In genomic region chr3:62562017-62562416, GRCh38 we compare ENCODE assay signal across 18 cellular contexts.
DNase-seq lines count a peak whose midpoint lies in the region; ATAC-seq, FAIRE-seq and TF ChIP-seq lines count a peak whose summit lies in the region.
"Had no signal": no experiment of that assay in that cellular context is flagged by ENCODE, and none has a peak within 500 bp of the region (broad histone marks: within the 10 kb centered on the region; RNA-seq: fewer than 3 reads in every experiment).

No MANE protein-coding gene starts in this region.

- H3K4me1 ChIP-seq in PC-3 (ENCODE audit: insufficient read depth, low read length) (no peaks in the 10 kb centered on the region), endothelial cell of umbilical vein (ENCODE audit: control insufficient read depth, extremely low read depth, insufficient read depth, low read length) (peaks cover 22% of the 10 kb centered on the region), osteoblast (ENCODE audit: insufficient read depth, low read length) (peaks cover 29% of the 10 kb centered on the region), GM23338 (ENCODE audit: insufficient read depth) (no peaks in the 10 kb centered on the region)
- H3K4me1 ChIP-seq: BLaER1 treated with 17β-estradiol and CSF1 and Interleukin-3, amounts not matched to agents 10 nM and 100 nM had no signal

- H3K79me2 ChIP-seq in PC-3 (ENCODE audit: low read length) (no peaks in the 10 kb centered on the region), endothelial cell of umbilical vein (ENCODE audit: control insufficient read depth, insufficient read depth, low read length) (no peaks in the 10 kb centered on the region), osteoblast (ENCODE audit: insufficient read depth, low read length) (no peaks in the 10 kb centered on the region), GM23338 (replicated peaks; ENCODE audit: insufficient read depth) (no peaks in the 10 kb centered on the region)

- no peaks in the 10 kb centered on the region for H3K36me3 Mint-ChIP-seq in GM23338 (ENCODE audit: low read depth)
- no peaks in the 10 kb centered on the region for H3K36me3 Mint-ChIP-seq in WTC11
- H3K36me3 Mint-ChIP-seq in stimulated activated memory B cell treated with anti-CD40 and anti-IgM and Interleukin-4, amounts not matched to agents 10 μg/mL and 1 μg/mL and 100 μg/mL, for 72 hours: no peaks in the 10 kb centered on the region

- H3K9ac ChIP-seq in PC-3 (ENCODE audit: low read length) (no peak overlapping the region), endothelial cell of umbilical vein (replicated peaks; ENCODE audit: extremely low read depth, insufficient read depth, low read length) (peak overlapping the region; percentile 39)
- H3K9ac ChIP-seq: BLaER1 treated with 17β-estradiol and CSF1 and Interleukin-3, amounts not matched to agents 10 nM and 100 nM had no signal

- POLR2A ChIA-PET in PC-3 (lab: Charles Lee; ENCODE audit: unreplicated experiment) (no interaction called here), endothelial cell of umbilical vein (lab: Charles Lee) (interaction anchor here (0.6 kb wide), 1 partner anchor 42 kb away, joined by 8 read pairs; no protein-coding TSS in a partner anchor), WTC11 (lab: Charles Lee) (no interaction called here)

- no peak overlapping the region for H3K27ac ChIP-seq in PC-3 (ENCODE audit: low read length)
- peak overlapping the region; percentile 86 for H3K27ac ChIP-seq in endothelial cell of umbilical vein (ENCODE audit: insufficient read depth, low read depth, low read length)
- peak overlapping the region; percentile 74 for H3K27ac ChIP-seq in osteoblast (ENCODE audit: low read depth, low read length)
- no peak overlapping the region for H3K27ac ChIP-seq in GM23338 (ENCODE audit: low read depth)
- H3K27ac ChIP-seq: BLaER1 treated with 17β-estradiol and CSF1 and Interleukin-3, amounts not matched to agents 10 nM and 100 nM; cardiac muscle cell; HL-60; PC-9 had no signal

- dilution Hi-C loops in endothelial cell of umbilical vein (cut with MboI; ENCODE audit: extremely low pct_ligation_motif_present, low sequenced_read_pairs): no loop called here

- no peaks in the 10 kb centered on the region for H3F3A ChIP-seq in PC-3 (ENCODE audit: low read length, unreplicated experiment)
- no peaks in the 10 kb centered on the region for H3F3A ChIP-seq in GM23338 (replicated peaks; ENCODE audit: low read depth)

- intact Hi-C loops in PC-3 (cut with micrococcal nuclease): loop anchor here (5.0 kb wide), 1 partner anchor 40 kb away; no protein-coding TSS in a partner anchor
- intact Hi-C loops in endothelial cell of umbilical vein (cut with micrococcal nuclease): loop anchor here (1.0 to 5.0 kb wide), 4 partner anchors 25 to 245 kb away; no protein-coding TSS in a partner anchor

- no peak overlapping the region for H3K27ac Mint-ChIP-seq in GM23338
- no peak overlapping the region for H3K27ac Mint-ChIP-seq in WTC11
- no peak overlapping the region for H3K27ac Mint-ChIP-seq in stimulated activated memory B cell treated with anti-CD40 and anti-IgM and Interleukin-4, amounts not matched to agents 10 μg/mL and 1 μg/mL and 100 μg/mL, for 72 hours
- H3K27ac Mint-ChIP-seq: activated T-helper 17 cell treated with anti-CD3 and anti-CD28 coated beads, Interleukin-2, amount 50 U/mL, for 72 hours; T-helper 17 cell had no signal

- no peaks in the 10 kb centered on the region for H3K9me2 ChIP-seq in PC-3 (replicated peaks; ENCODE audit: low read length)
- no peaks in the 10 kb centered on the region for H3K9me2 ChIP-seq in GM23338 (ENCODE audit: insufficient read depth)

- no peaks in the 10 kb centered on the region for H3K27me3 ChIP-seq in PC-3 (ENCODE audit: low read length)
- no peaks in the 10 kb centered on the region for H3K27me3 ChIP-seq in endothelial cell of umbilical vein (ENCODE audit: control insufficient read depth in 2 of 2, insufficient read depth in 2 of 2, low read length in 2 of 2)
- H3K27me3 ChIP-seq in osteoblast (ENCODE audit: insufficient read depth, low read length): peaks cover 3% of the 10 kb centered on the region
- no peaks in the 10 kb centered on the region for H3K27me3 ChIP-seq in GM23338 (ENCODE audit: insufficient read depth)
- H3K27me3 ChIP-seq: BLaER1 treated with 17β-estradiol and CSF1 and Interleukin-3, amounts not matched to agents 10 nM and 100 nM; cardiac muscle cell had no signal

- TF ChIP-seq CTCF in PC-3 (conservative IDR thresholded peaks at IDR 0.05; ENCODE audit: low read depth, low read length): no peak
- no peak for TF ChIP-seq CTCF in endothelial cell of umbilical vein (IDR thresholded peaks at IDR 0.05; ENCODE audit: extremely low read depth in 1 of 2, insufficient read depth in 1 of 2, low read depth in 1 of 2, low read length in 2 of 2)
- TF ChIP-seq CTCF in osteoblast (IDR thresholded peaks at IDR 0.05; ENCODE audit: extremely low read depth, low read depth, low read length): no peak
- no peak for TF ChIP-seq CTCF in GM23338 (conservative IDR thresholded peaks at IDR 0.05; ENCODE audit: low read depth in 2 of 2)
- TF ChIP-seq CTCF in WTC11 (IDR thresholded peaks at IDR 0.05): no peak

- H4K20me1 ChIP-seq in PC-3 (ENCODE audit: low read length) (no peaks in the 10 kb centered on the region), endothelial cell of umbilical vein (replicated peaks; ENCODE audit: control insufficient read depth, extremely low read depth, insufficient read depth, low read length) (no peaks in the 10 kb centered on the region), osteoblast (ENCODE audit: insufficient read depth, low read length) (no peaks in the 10 kb centered on the region), GM23338 (replicated peaks; ENCODE audit: insufficient read depth) (no peaks in the 10 kb centered on the region)
- H4K20me1 ChIP-seq: BLaER1 treated with 17β-estradiol and CSF1 and Interleukin-3, amounts not matched to agents 10 nM and 100 nM had no signal

- no peaks in the 10 kb centered on the region for H3K9me1 ChIP-seq in endothelial cell of umbilical vein (replicated peaks; ENCODE audit: control insufficient read depth, extremely low read depth, insufficient read depth, low read length)

- no peaks in the 10 kb centered on the region for H3K36me3 ChIP-seq in PC-3 (ENCODE audit: low read depth, low read length)
- no peaks in the 10 kb centered on the region for H3K36me3 ChIP-seq in endothelial cell of umbilical vein (ENCODE audit: control insufficient read depth in 2 of 2, extremely low read depth in 1 of 2, insufficient read depth in 2 of 2, low read length in 2 of 2)
- H3K36me3 ChIP-seq in osteoblast (ENCODE audit: insufficient read depth, low read length): no peaks in the 10 kb centered on the region
- no peaks in the 10 kb centered on the region for H3K36me3 ChIP-seq in GM23338 (ENCODE audit: insufficient read depth)
- H3K36me3 ChIP-seq: BLaER1 treated with 17β-estradiol and CSF1 and Interleukin-3, amounts not matched to agents 10 nM and 100 nM; cardiac muscle cell had no signal

- H3K4me3 ChIP-seq in PC-3 (ENCODE audit: low read length) (no peak overlapping the region), endothelial cell of umbilical vein (replicated peaks in 1 of 3; ENCODE audit: insufficient read depth in 1 of 3, low read depth in 1 of 3, low read length in 3 of 3) (no peak overlapping the region), osteoblast (ENCODE audit: insufficient read depth, low read length) (no peak overlapping the region), GM23338 (no peak overlapping the region)
- H3K4me3 ChIP-seq: BLaER1 treated with 17β-estradiol and CSF1 and Interleukin-3, amounts not matched to agents 10 nM and 100 nM; cardiac muscle cell; PC-9 had no signal

- no peak for TF ChIP-seq POLR2A in endothelial cell of umbilical vein (IDR thresholded peaks at IDR 0.05; ENCODE audit: low read depth, low read length)

- BruUV-seq in PC-3 (replicated peaks; lab: Mats Ljungman, UMichigan): no TSS peak
- BruUV-seq in endothelial cell of umbilical vein (replicated peaks; lab: Mats Ljungman, UMichigan): no TSS peak

- H3K9me3 ChIP-seq in PC-3 (ENCODE audit: low read length) (no peaks in the 10 kb centered on the region), endothelial cell of umbilical vein (replicated peaks; ENCODE audit: control insufficient read depth, insufficient read depth, low read length) (no peaks in the 10 kb centered on the region), osteoblast (ENCODE audit: low read depth, low read length) (no peaks in the 10 kb centered on the region)
- H3K9me3 ChIP-seq: BLaER1 treated with 17β-estradiol and CSF1 and Interleukin-3, amounts not matched to agents 10 nM and 100 nM had no signal

- no peaks in the 10 kb centered on the region for H3K9me3 Mint-ChIP-seq in GM23338
- no peaks in the 10 kb centered on the region for H3K9me3 Mint-ChIP-seq in WTC11
- no peaks in the 10 kb centered on the region for H3K9me3 Mint-ChIP-seq in stimulated activated memory B cell treated with anti-CD40 and anti-IgM and Interleukin-4, amounts not matched to agents 10 μg/mL and 1 μg/mL and 100 μg/mL, for 72 hours
- H3K9me3 Mint-ChIP-seq: activated T-helper 17 cell treated with anti-CD3 and anti-CD28 coated beads, Interleukin-2, amount 50 U/mL, for 72 hours had no signal

- no peaks in the 10 kb centered on the region; the same call in none of the 3 replicates for H3K4me1 Mint-ChIP-seq in GM23338
- peaks cover 5% of the 10 kb centered on the region; the same call in 1 of the 2 replicates for H3K4me1 Mint-ChIP-seq in WTC11
- no peaks in the 10 kb centered on the region for H3K4me1 Mint-ChIP-seq in stimulated activated memory B cell treated with anti-CD40 and anti-IgM and Interleukin-4, amounts not matched to agents 10 μg/mL and 1 μg/mL and 100 μg/mL, for 72 hours
- H3K4me1 Mint-ChIP-seq: activated T-helper 17 cell treated with anti-CD3 and anti-CD28 coated beads, Interleukin-2, amount 50 U/mL, for 72 hours; T-helper 17 cell had no signal

- H3K4me2 ChIP-seq in PC-3 (ENCODE audit: low read length) (no peak overlapping the region), endothelial cell of umbilical vein (ENCODE audit: insufficient read depth, low read length) (peak overlapping the region; percentile 76), osteoblast (ENCODE audit: insufficient read depth, low read length) (peak overlapping the region; percentile 28), GM23338 (no peak overlapping the region)
- H3K4me2 ChIP-seq: BLaER1 treated with 17β-estradiol and CSF1 and Interleukin-3, amounts not matched to agents 10 nM and 100 nM; PC-9 had no signal

- H2AFZ ChIP-seq in PC-3 (ENCODE audit: low read length): no peak overlapping the region
- no peak overlapping the region for H2AFZ ChIP-seq in endothelial cell of umbilical vein (ENCODE audit: low read depth, low read length)
- no peak overlapping the region for H2AFZ ChIP-seq in osteoblast (ENCODE audit: low read length)
- H2AFZ ChIP-seq in GM23338: no peak overlapping the region
- H2AFZ ChIP-seq: PC-9 had no signal

- H3K4me3 Mint-ChIP-seq in GM23338 (no peak overlapping the region), WTC11 (no peak overlapping the region)
- no peak overlapping the region for H3K4me3 Mint-ChIP-seq in stimulated activated memory B cell treated with anti-CD40 and anti-IgM and Interleukin-4, amounts not matched to agents 10 μg/mL and 1 μg/mL and 100 μg/mL, for 72 hours
- H3K4me3 Mint-ChIP-seq: activated T-helper 17 cell treated with anti-CD3 and anti-CD28 coated beads, Interleukin-2, amount 50 U/mL, for 72 hours; T-helper 17 cell had no signal

- DNase-seq in AG20443 (ENCODE audit: low spot score) (peak; percentile 71), PC-3 (peak; percentile 35), endothelial cell of umbilical vein (ENCODE audit: low read depth, low spot score) (peak; percentile 78), osteoblast (ENCODE audit: insufficient read length, low spot score, missing footprints) (peak; percentile 64), GM23338 (ENCODE audit: low spot score) (no peak), SK-N-DZ (ENCODE audit: low spot score) (no peak), WTC11 (ENCODE audit: low spot score) (no peak)
- DNase-seq: activated CD4-positive, alpha-beta T cell treated with anti-CD3 and anti-CD28 coated beads, Interleukin-2, amount 50 U/mL, for 1 hour; DND-41; GOT3; NCI-H2171 treated with DMSO at 0.1 percent for 48 hours; PC-9; T-helper 17 cell had no signal

- CTCF ChIA-PET in PC-3 (lab: Charles Lee) (no interaction called here), endothelial cell of umbilical vein (lab: Charles Lee) (interaction anchor here (0.9 to 1.6 kb wide), 3 partner anchors 9 to 160 kb away, joined by 3 read pairs; no protein-coding TSS in a partner anchor), WTC11 (lab: Charles Lee) (interaction anchor here (1.4 kb wide), 1 partner anchor 230 kb away, joined by 3 read pairs; no protein-coding TSS in a partner anchor)

- H3K27me3 Mint-ChIP-seq in GM23338 (ENCODE audit: insufficient read depth, low read depth, poor library complexity): peaks cover 2% of the 10 kb centered on the region
- H3K27me3 Mint-ChIP-seq in WTC11 (ENCODE audit: low read depth): peaks cover 4% of the 10 kb centered on the region
- H3K27me3 Mint-ChIP-seq in stimulated activated memory B cell treated with anti-CD40 and anti-IgM and Interleukin-4, amounts not matched to agents 10 μg/mL and 1 μg/mL and 100 μg/mL, for 72 hours: no peaks in the 10 kb centered on the region
- H3K27me3 Mint-ChIP-seq: activated T-helper 17 cell treated with anti-CD3 and anti-CD28 coated beads, Interleukin-2, amount 50 U/mL, for 72 hours; T-helper 17 cell had no signal

- ATAC-seq in PC-3: peak; percentile 40
- ATAC-seq in GM23338: no peak
- no peak for ATAC-seq in WTC11
- no peak for ATAC-seq in stimulated activated memory B cell treated with anti-CD40 and anti-IgM and Interleukin-4, amounts not matched to agents 10 μg/mL and 1 μg/mL and 100 μg/mL, for 72 hours
- ATAC-seq: activated T-helper 17 cell treated with anti-CD3 and anti-CD28 coated beads, Interleukin-2, amount 50 U/mL, for 72 hours; T-helper 17 cell had no signal

- FAIRE-seq in endothelial cell of umbilical vein (lab: Jason Lieb, UNC): peak; percentile 92

Comparison
In these comparisons a context has a peak if more than half of its experiments do, and no peak if none do; other contexts are left out.
1. DNase-seq: peak in AG20443 (single experiment), PC-3 (single experiment), endothelial cell of umbilical vein (single experiment) and osteoblast (single experiment); none in GM23338 (single experiment), SK-N-DZ (single experiment) and WTC11 (single experiment).
2. H3K27ac ChIP-seq: peak in endothelial cell of umbilical vein (single experiment) and osteoblast (single experiment); none in PC-3 (single experiment) and GM23338 (single experiment).
3. H3K4me2 ChIP-seq: peak in endothelial cell of umbilical vein (single experiment) and osteoblast (single experiment); none in PC-3 (single experiment) and GM23338 (single experiment).